ENCODE assay signal across 9 cellular contexts in the genomic region with DNA sequence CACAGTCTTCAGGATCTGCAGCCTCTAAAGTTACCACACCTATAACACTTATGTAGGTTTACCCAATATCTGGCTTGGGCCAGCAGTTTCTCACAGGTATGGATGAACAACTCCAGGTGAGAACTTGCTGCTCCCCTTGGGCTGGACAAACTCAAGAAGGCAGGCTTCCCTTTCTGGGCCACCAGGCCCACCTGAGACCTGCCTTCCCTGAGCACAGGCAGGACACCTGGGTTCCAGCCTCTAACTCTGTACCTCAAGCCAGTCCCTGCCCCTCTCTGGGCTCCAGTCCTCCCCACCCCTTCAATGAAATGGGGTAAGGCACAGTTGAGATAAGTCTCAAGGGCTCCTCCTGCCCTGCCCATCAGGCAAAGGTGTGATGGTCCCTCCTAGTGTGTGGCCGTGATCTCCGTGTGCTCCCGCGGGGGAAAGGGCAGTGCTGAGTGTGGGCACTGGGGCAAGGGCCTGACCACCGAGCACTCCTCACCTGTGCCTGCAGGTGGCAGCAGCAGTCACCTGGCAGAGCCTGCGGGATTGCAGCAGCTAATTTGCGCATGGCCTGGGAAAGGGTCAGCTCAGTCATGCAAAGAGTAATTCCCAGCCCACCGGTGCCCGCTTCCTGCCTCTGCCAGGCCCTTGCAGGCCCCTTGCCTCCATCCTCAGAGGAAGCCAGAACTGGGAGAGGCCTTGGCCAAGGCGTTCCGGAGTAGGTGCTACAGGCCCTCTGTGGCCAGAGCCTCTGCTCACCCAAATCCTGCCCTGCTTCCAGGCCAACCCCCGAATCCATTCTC. TPM values are rescaled to one million over a fixed set of nuclear protein-coding genes. Genes with fewer than 3 reads are reported as not detected.
A peak's percentile ranks its signal among the peaks of the same experiment; 100 is the strongest.
DNase-seq lines count a peak whose midpoint lies in the region; ATAC-seq and TF ChIP-seq lines count a peak whose summit lies in the region.
"Had no signal": no experiment of that assay in that cellular context is flagged by ENCODE, and none has a peak within 500 bp of the region (broad histone marks: within the 10 kb centered on the region; RNA-seq: fewer than 3 reads in every experiment).

No MANE protein-coding gene starts in this region.

- H3K4me1 ChIP-seq in HCT116 (ENCODE audit: control insufficient read depth in 1 of 2, insufficient read depth in 2 of 2, low read length in 2 of 2) (peaks cover 0 to 8% of the 10 kb centered on the region in 2 experiments; a peak in 3 of 4 replicates), right lobe of liver (no peaks in the 10 kb centered on the region), thyroid gland (peaks cover 10 to 18% of the 10 kb centered on the region in 2 donors)
- peaks cover 19% of the 10 kb centered on the region for H3K4me1 ChIP-seq in effector memory CD4-positive, alpha-beta T cell (ENCODE audit: control insufficient read depth, insufficient read depth, low read length, poor library complexity, severe bottlenecking)

- TF ChIP-seq CTCF in HCT116 (IDR thresholded peaks at IDR 0.05 in 2 of 3, conservative IDR thresholded peaks at IDR 0.05 in 1 of 3; ENCODE audit: borderline replicate concordance in 1 of 3, insufficient read depth in 1 of 3, low read depth in 2 of 3, low read length in 2 of 3) (peak; percentile 80 to 97 (median 87)), cardiac fibroblast (IDR thresholded peaks at IDR 0.05; ENCODE audit: low read depth, low read length) (peak; percentile 80), right lobe of liver (IDR thresholded peaks at IDR 0.05) (peak; percentile 71 to 83 (median 80)), thyroid gland (IDR thresholded peaks at IDR 0.05) (peak; percentile 69 to 97 (median 92))

- H4K20me1 ChIP-seq in HCT116 (ENCODE audit: insufficient read depth), result no peaks in the 10 kb centered on the region

- no peaks in the 10 kb centered on the region for H3K9me2 ChIP-seq in HCT116 (ENCODE audit: insufficient read depth)

- peak overlapping the region; percentile 56 for H3K4me2 ChIP-seq in HCT116 (ENCODE audit: low read length)

- no peaks in the 10 kb centered on the region for H3K27me3 ChIP-seq in HCT116 (ENCODE audit: insufficient read depth, low read length)
- H3K27me3 ChIP-seq in right lobe of liver, result no peaks in the 10 kb centered on the region
- no peaks in the 10 kb centered on the region for H3K27me3 ChIP-seq in thyroid gland
- no peaks in the 10 kb centered on the region for H3K27me3 ChIP-seq in effector memory CD4-positive, alpha-beta T cell (replicated peaks; ENCODE audit: control insufficient read depth, insufficient read depth, low read length, poor library complexity, severe bottlenecking)

- no peak overlapping the region; the same call in 1 of the 2 replicates for H3K27ac ChIP-seq in HCT116 (ENCODE audit: low read depth, low read length)
- no peak overlapping the region for H3K27ac ChIP-seq in right lobe of liver
- H3K27ac ChIP-seq in thyroid gland, result peak overlapping the region in 2 of 3 donors; percentile 4 to 26
- H3K27ac ChIP-seq in effector memory CD4-positive, alpha-beta T cell (ENCODE audit: insufficient read depth, low read length, poor library complexity, severe bottlenecking), result no peak overlapping the region

- H3K9me3 ChIP-seq in HCT116 (ENCODE audit: control insufficient read depth in 1 of 2, insufficient read depth in 1 of 2, low read depth in 1 of 2, low read length in 2 of 2) (no peaks in the 10 kb centered on the region), right lobe of liver (no peaks in the 10 kb centered on the region), thyroid gland (no peaks in the 10 kb centered on the region)
- peaks cover 4% of the 10 kb centered on the region for H3K9me3 ChIP-seq in effector memory CD4-positive, alpha-beta T cell (ENCODE audit: control insufficient read depth, low read length)

- intact Hi-C loops in HCT116 (cut with micrococcal nuclease) (loop anchor here (2.0 kb wide), 1 partner anchor 49 kb away; no protein-coding TSS in a partner anchor), right lobe of liver (cut with DNase I) (loop anchor here in 1 of 2 donors (5.0 kb wide), 1 partner anchor 122 kb away; no protein-coding TSS in a partner anchor), thyroid gland (cut with DNase I) (loop anchor here (2.0 kb wide), 1 partner anchor 49 kb away; no protein-coding TSS in a partner anchor)

- RAD21 ChIA-PET in HCT116 (lab: Charles Lee; ENCODE audit: low non-redundant PET in 1 of 2, low total read pairs in 2 of 2, uncharacterized antibody in 2 of 2, unreplicated experiment in 2 of 2), result no interaction called here

- H3K4me3 ChIP-seq in HCT116 (replicated peaks in 1 of 2; ENCODE audit: low read depth in 1 of 2, low read length in 2 of 2) (no peak overlapping the region), cardiac fibroblast (replicated peaks in 1 of 2; ENCODE audit: low read depth in 2 of 2, low read length in 2 of 2) (no peak overlapping the region), right lobe of liver (no peak overlapping the region), thyroid gland (replicated peaks in 1 of 3) (no peak overlapping the region)
- no peak overlapping the region for H3K4me3 ChIP-seq in effector memory CD4-positive, alpha-beta T cell (ENCODE audit: insufficient read depth, low read depth, low read length, poor library complexity, severe bottlenecking)

- H3K9ac ChIP-seq in HCT116 (ENCODE audit: low read length), result 0 out of 2 replicates have a peak overlapping the region, but pooled peaks have one; percentile 14

- POLR2A ChIA-PET in HCT116 (lab: Charles Lee), result interaction anchor here (0.8 to 1.8 kb wide), 4 partner anchors 9 to 48 kb away, joined by 3 to 5 read pairs (median 4); no protein-coding TSS in a partner anchor

- H3K79me2 ChIP-seq in HCT116 (ENCODE audit: insufficient read depth, low read length), result no peaks in the 10 kb centered on the region

- WGBS in right lobe of liver (ENCODE audit: insufficient coverage, low coverage, low lambda C conversion rate, missing lambda C conversion rate), result 18% methylated on average over 4 of the region's 12 CpGs
- 9 to 21% methylated on average over 8 to 10 of the region's 12 CpGs for WGBS in thyroid gland, 2 donors

- TF ChIP-seq POLR2A in HCT116 (IDR thresholded peaks at IDR 0.05; ENCODE audit: borderline replicate concordance, extremely low read depth, insufficient read depth, insufficient read length) (no peak), right lobe of liver (IDR thresholded peaks at IDR 0.05) (no peak), thyroid gland (IDR thresholded peaks at IDR 0.05) (no peak)

- CTCF ChIA-PET in HCT116 (lab: Charles Lee), result interaction anchor here (0.9 to 4.1 kb wide), 9 partner anchors 9 to 49 kb away, joined by 3 to 21 read pairs (median 5); a partner anchor contains a TSS

- DNase-seq in DMS79 (lab: John Stamatoyannopoulos, UW), result peak; percentile 9
- DNase-seq in HCT116 (ENCODE audit: low read depth, low spot score), result peak; percentile 47
- DNase-seq in RKO (ENCODE audit: low spot score), result peak; percentile 35
- DNase-seq in cardiac fibroblast (ENCODE audit: low read depth in 2 of 2), result peak; percentile 50 to 64
- peak; percentile 61 to 71 (median 70) for DNase-seq in right lobe of liver
- DNase-seq in thyroid gland, result peak; percentile 76 to 82
- no peak for DNase-seq in effector memory CD4-positive, alpha-beta T cell

- no TSS peak for BruUV-seq in HCT116 (replicated peaks; lab: Mats Ljungman, UMichigan)

- peak overlapping the region; percentile 89 for H2AFZ ChIP-seq in HCT116 (ENCODE audit: low read depth, low read length, poor library complexity, severe bottlenecking)

- ATAC-seq in HCT116 (peak; percentile 99), right lobe of liver (peak; percentile 94 to 95 (median 95)), GM21576 (IDR thresholded peaks at IDR 0.05; ENCODE audit: unreplicated experiment) (no peak)

- TF ChIP-seq RAD21 in HCT116 (IDR thresholded peaks at IDR 0.05; ENCODE audit: low read depth), result peak; percentile 86

- H3K36me3 ChIP-seq in HCT116 (ENCODE audit: control insufficient read depth in 1 of 2, insufficient read depth in 2 of 2, low read length in 2 of 2) (no peaks in the 10 kb centered on the region), right lobe of liver (no peaks in the 10 kb centered on the region), thyroid gland (no peaks in the 10 kb centered on the region)
- no peaks in the 10 kb centered on the region for H3K36me3 ChIP-seq in effector memory CD4-positive, alpha-beta T cell (ENCODE audit: control insufficient read depth, insufficient read depth, low read length)

TF ChIP-seq in HCT116, 20 proteins besides CTCF, POLR2A, EP300 and RAD21 (continues in another document):
- TF ChIP-seq, protein P1, sequence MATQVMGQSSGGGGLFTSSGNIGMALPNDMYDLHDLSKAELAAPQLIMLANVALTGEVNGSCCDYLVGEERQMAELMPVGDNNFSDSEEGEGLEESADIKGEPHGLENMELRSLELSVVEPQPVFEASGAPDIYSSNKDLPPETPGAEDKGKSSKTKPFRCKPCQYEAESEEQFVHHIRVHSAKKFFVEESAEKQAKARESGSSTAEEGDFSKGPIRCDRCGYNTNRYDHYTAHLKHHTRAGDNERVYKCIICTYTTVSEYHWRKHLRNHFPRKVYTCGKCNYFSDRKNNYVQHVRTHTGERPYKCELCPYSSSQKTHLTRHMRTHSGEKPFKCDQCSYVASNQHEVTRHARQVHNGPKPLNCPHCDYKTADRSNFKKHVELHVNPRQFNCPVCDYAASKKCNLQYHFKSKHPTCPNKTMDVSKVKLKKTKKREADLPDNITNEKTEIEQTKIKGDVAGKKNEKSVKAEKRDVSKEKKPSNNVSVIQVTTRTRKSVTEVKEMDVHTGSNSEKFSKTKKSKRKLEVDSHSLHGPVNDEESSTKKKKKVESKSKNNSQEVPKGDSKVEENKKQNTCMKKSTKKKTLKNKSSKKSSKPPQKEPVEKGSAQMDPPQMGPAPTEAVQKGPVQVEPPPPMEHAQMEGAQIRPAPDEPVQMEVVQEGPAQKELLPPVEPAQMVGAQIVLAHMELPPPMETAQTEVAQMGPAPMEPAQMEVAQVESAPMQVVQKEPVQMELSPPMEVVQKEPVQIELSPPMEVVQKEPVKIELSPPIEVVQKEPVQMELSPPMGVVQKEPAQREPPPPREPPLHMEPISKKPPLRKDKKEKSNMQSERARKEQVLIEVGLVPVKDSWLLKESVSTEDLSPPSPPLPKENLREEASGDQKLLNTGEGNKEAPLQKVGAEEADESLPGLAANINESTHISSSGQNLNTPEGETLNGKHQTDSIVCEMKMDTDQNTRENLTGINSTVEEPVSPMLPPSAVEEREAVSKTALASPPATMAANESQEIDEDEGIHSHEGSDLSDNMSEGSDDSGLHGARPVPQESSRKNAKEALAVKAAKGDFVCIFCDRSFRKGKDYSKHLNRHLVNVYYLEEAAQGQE (IDR thresholded peaks at IDR 0.05; ENCODE audit: low read depth), result no peak
- TF ChIP-seq CBX3 (IDR thresholded peaks at IDR 0.05; ENCODE audit: low read depth), result no peak

RNA-seq across cellular contexts. Expression of a gene that starts 28.2 kb away (rescaled TPM):
- total RNA-seq in HCT116 (2021; ENCODE audit: unreplicated experiment) (36.4 TPM), right lobe of liver (1 to 10 TPM; 1.8 to 4.2 (median 3.4) TPM), thyroid gland (100 to 1,000 TPM; 120 to 295 (median 239) TPM)
- polyA plus RNA-seq in HCT116 (2012), result 62.7 and 64.5 TPM in 2 replicates

RNA-seq across cellular contexts. Expression of a gene that starts 57.8 kb away (rescaled TPM):
- total RNA-seq in HCT116 (2021; ENCODE audit: unreplicated experiment) (3.7 TPM), right lobe of liver (under 1 TPM in 4 of 6 experiments, not detected in 2; 0.09 to 0.54 (median 0.18) TPM), thyroid gland (under 1 TPM; 0.22 to 0.63 (median 0.33) TPM)
- 2.6 and 3.4 TPM in 2 replicates for polyA plus RNA-seq in HCT116 (2012)
- total RNA-seq: skeletal muscle tissue had no signal

Comparison
In these comparisons a context has a peak if more than half of its experiments do, and no peak if none do; other contexts are left out.
1. DNase-seq: peak in DMS79 (single experiment), HCT116 (single experiment), RKO (single experiment), cardiac fibroblast (2 of 2), right lobe of liver (3 of 3) and thyroid gland (2 of 2); none in effector memory CD4-positive, alpha-beta T cell (0 of 3).
2. H3K27ac ChIP-seq: peak in thyroid gland (2 of 3); none in HCT116 (single experiment), right lobe of liver (0 of 3) and effector memory CD4-positive, alpha-beta T cell (single experiment).
3. Peak in every context shown above with its lines, with median percentiles within 50 percentile points of each other: CTCF ChIP-seq.